19 cellular contexts compared by ENCODE assay signal in the genomic region with DNA sequence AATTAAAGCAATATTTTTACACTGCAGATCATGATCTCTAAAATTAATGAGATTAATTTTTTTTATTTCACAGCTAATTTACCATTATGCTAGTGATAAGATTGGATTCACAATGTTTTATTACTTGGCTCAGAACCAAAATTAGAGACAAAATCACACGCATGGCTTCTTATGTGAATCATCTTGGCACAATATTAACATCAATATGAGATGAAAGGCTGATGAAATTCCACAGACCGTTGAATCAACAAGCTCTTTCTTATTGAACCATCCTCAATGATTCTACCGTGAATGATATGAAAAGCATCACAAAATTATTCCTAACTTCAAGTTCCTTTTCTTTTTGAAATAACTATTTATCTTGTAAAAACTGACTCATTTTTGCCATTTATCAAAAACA.
DNase-seq lines count a peak whose midpoint lies in the region; ATAC-seq and TF ChIP-seq lines count a peak whose summit lies in the region.
"Had no signal": no experiment of that assay in that cellular context is flagged by ENCODE, and none has a peak within 500 bp of the region (broad histone marks: within the 10 kb centered on the region; RNA-seq: fewer than 3 reads in every experiment).

No MANE protein-coding gene starts in this region.

- DNase-seq in HT-29 (ENCODE audit: low spot score): peak; percentile 38
- DNase-seq in fibroblast of the conjunctiva (ENCODE audit: low read depth): peak; percentile 20
- no peak for DNase-seq in HuH-7.5 (ENCODE audit: low spot score)
- DNase-seq: activated B cell treated with CpG ODN at 0.5 μM for 24 hours; central memory CD4-positive, alpha-beta T cell; effector CD4-positive, alpha-beta T cell; HCEC 1CT; left ventricle myocardium superior; occipital lobe; right cardiac atrium; stimulated activated naive CD8-positive, alpha-beta T cell treated with anti-CD3 and anti-CD28 coated beads, Interleukin-15, amount 100 ng/mL, for 72 hours; upper lobe of right lung had no signal

- H3K27me3 ChIP-seq in ACC112 (ENCODE audit: insufficient read depth, low read length): no peaks in the 10 kb centered on the region
- H3K27me3 ChIP-seq: gastroesophageal sphincter, upper lobe of right lung had no signal

- H3K27ac ChIP-seq in ACC112 (ENCODE audit: low read depth, low read length): no peak overlapping the region; the same call in 1 of the 2 replicates
- H3K27ac ChIP-seq: gastroesophageal sphincter, upper lobe of right lung had no signal

- H3K36me3 ChIP-seq in ACC112 (ENCODE audit: insufficient read depth, low read length): no peaks in the 10 kb centered on the region
- H3K36me3 ChIP-seq: gastroesophageal sphincter, upper lobe of right lung had no signal

- 0 out of 3 replicates have a peak, but pooled peaks have one; percentile 28 for ATAC-seq in SK-N-SH treated with all-trans-retinoic acid at 6 μM for 48 hours
- ATAC-seq in HG03571 (IDR thresholded peaks at IDR 0.05; ENCODE audit: unreplicated experiment): no peak
- ATAC-seq in HG03045 (IDR thresholded peaks at IDR 0.05; ENCODE audit: unreplicated experiment): no peak
- ATAC-seq in activated CD4-positive, CD25-positive, alpha-beta regulatory T cell treated with anti-CD3 and anti-CD28 coated beads, Interleukin-2, amount 50 U/mL, for 24 hours: no peak
- ATAC-seq: gastroesophageal sphincter; left ventricle myocardium superior; right cardiac atrium; Right ventricle myocardium inferior; stimulated activated naive CD8-positive, alpha-beta T cell treated with anti-CD3 and anti-CD28 coated beads, Interleukin-15, amount 100 ng/mL, for 72 hours; upper lobe of right lung had no signal

- H3K79me2 ChIP-seq in ACC112 (ENCODE audit: control insufficient read depth, insufficient read depth, low read length, unreplicated experiment): no peaks in the 10 kb centered on the region

- peak overlapping the region; percentile 53 for H3K4me3 ChIP-seq in ACC112 (ENCODE audit: low read depth, low read length)
- H3K4me3 ChIP-seq: gastroesophageal sphincter, upper lobe of right lung had no signal

- H2AFZ ChIP-seq in ACC112 (ENCODE audit: low read length, unreplicated experiment): peak overlapping the region; percentile 43

- H3K4me1 ChIP-seq in ACC112 (ENCODE audit: control insufficient read depth, insufficient read depth, low read length, unreplicated experiment): peaks cover 15% of the 10 kb centered on the region
- H3K4me1 ChIP-seq: gastroesophageal sphincter, upper lobe of right lung had no signal

TF ChIP-seq in SK-N-SH treated with all-trans-retinoic acid at 6 μM for 48 hours, 23 proteins besides CTCF, POLR2A, EP300 and RAD21:
- TF ChIP-seq GLIS3 (CRISPR knock-in tag; IDR thresholded peaks at IDR 0.05) (no peak), ZNF70 (CRISPR knock-in tag; IDR thresholded peaks at IDR 0.05) (no peak), PPARA (CRISPR knock-in tag; IDR thresholded peaks at IDR 0.05; ENCODE audit: borderline replicate concordance) (no peak), ZC3H10 (CRISPR knock-in tag; IDR thresholded peaks at IDR 0.05) (no peak), BACH2 (CRISPR knock-in tag; IDR thresholded peaks at IDR 0.05; ENCODE audit: borderline replicate concordance) (no peak), ZNF8 (CRISPR knock-in tag; IDR thresholded peaks at IDR 0.05) (no peak), ARNTL (CRISPR knock-in tag; IDR thresholded peaks at IDR 0.05; ENCODE audit: borderline replicate concordance, low read depth) (no peak), TCF4 (CRISPR knock-in tag; IDR thresholded peaks at IDR 0.05; ENCODE audit: borderline replicate concordance) (no peak), ZFP3 (CRISPR knock-in tag; IDR thresholded peaks at IDR 0.05) (no peak), CSDC2 (CRISPR knock-in tag; IDR thresholded peaks at IDR 0.05) (no peak), OSR1 (CRISPR knock-in tag; IDR thresholded peaks at IDR 0.05) (no peak), RARB (CRISPR knock-in tag; IDR thresholded peaks at IDR 0.05) (no peak), ISL1 (CRISPR knock-in tag; IDR thresholded peaks at IDR 0.05) (no peak), TOX (CRISPR knock-in tag; IDR thresholded peaks at IDR 0.05; ENCODE audit: borderline replicate concordance) (no peak)
- TF ChIP-seq, protein P1, sequence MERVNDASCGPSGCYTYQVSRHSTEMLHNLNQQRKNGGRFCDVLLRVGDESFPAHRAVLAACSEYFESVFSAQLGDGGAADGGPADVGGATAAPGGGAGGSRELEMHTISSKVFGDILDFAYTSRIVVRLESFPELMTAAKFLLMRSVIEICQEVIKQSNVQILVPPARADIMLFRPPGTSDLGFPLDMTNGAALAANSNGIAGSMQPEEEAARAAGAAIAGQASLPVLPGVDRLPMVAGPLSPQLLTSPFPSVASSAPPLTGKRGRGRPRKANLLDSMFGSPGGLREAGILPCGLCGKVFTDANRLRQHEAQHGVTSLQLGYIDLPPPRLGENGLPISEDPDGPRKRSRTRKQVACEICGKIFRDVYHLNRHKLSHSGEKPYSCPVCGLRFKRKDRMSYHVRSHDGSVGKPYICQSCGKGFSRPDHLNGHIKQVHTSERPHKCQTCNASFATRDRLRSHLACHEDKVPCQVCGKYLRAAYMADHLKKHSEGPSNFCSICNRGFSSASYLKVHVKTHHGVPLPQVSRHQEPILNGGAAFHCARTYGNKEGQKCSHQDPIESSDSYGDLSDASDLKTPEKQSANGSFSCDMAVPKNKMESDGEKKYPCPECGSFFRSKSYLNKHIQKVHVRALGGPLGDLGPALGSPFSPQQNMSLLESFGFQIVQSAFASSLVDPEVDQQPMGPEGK (CRISPR knock-in tag; IDR thresholded peaks at IDR 0.05; ENCODE audit: borderline replicate concordance): no peak
